ENCODE assay signal across 23 cellular contexts in the genomic region with DNA sequence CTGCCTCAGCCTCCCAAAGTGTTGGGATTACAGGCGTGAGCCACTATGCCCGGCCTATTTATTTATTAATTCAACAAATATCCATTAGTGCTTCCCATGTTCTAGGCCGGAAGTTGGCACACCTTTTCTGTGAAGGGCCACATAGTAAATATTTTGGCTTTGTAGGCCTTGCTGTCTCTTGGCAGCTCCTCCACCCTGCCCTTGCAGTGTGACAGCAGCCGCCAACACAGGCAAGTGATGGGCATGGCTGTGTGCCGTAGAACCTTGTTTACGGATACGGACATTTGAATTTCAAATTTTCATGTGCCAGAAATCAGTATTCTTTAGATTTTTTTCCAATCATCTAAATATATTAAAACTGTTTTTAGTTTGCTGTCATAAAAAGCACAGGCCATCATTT.
"Had no signal": no experiment of that assay in that cellular context is flagged by ENCODE, and none has a peak within 500 bp of the region (broad histone marks: within the 10 kb centered on the region; RNA-seq: fewer than 3 reads in every experiment).

No MANE protein-coding gene starts in this region.

- H3K9me3 ChIP-seq: MG63, SK-N-SH had no signal

- H3K27me3 ChIP-seq: MG63 had no signal

- DNase-seq: IMR-90; Karpas-422; KG1; MG63; NCI-H1092; NCI-H1105 treated with DMSO at 0.1 percent for 48 hours; NCI-H1417 treated with DMSO at 0.1 percent for 48 hours; NCI-H146; NCI-H1694 treated with DMSO at 0.1 percent for 48 hours; NCI-H1930; NCI-H2171 treated with DMSO at 0.1 percent for 48 hours; NCI-H345; NCI-H446 treated with DMSO at 0.1 percent for 48 hours; NCI-H510A treated with DMSO at 0.1 percent for 48 hours; NCI-H526 treated with DMSO at 0.1 percent for 48 hours; NCI-H748 treated with DMSO at 0.1 percent for 48 hours; NK-92 treated with Interleukin-12 subunit alpha and Interleukin-12 subunit beta, amount 100 ng/mL, for 24 hours; PC-3; SHP77; SK-N-SH; SW 1271 had no signal

- ATAC-seq: HepG2, Panc1, PC-3 had no signal

- H3K4me3 ChIP-seq: MG63 had no signal
